8 cellular contexts compared by ENCODE assay signal in genomic region chr10:17229967-17230682, GRCh38. TPM values are rescaled to one million over a fixed set of nuclear protein-coding genes. Genes with fewer than 3 reads are reported as not detected.
DNase-seq lines count a peak whose midpoint lies in the region; ATAC-seq and TF ChIP-seq lines count a peak whose summit lies in the region.

No MANE protein-coding gene starts in this region.

- ATAC-seq in HG02870 (IDR thresholded peaks at IDR 0.05; ENCODE audit: unreplicated experiment) = peak; percentile 66

- H3K27me3 ChIP-seq in liver (ENCODE audit: control insufficient read depth in 4 of 4, insufficient read depth in 4 of 4, low read length in 3 of 4) = peaks cover 0 to 12% (median 4%) of the 10 kb centered on the region in 4 donors

- H3K9me3 ChIP-seq in liver (ENCODE audit: control insufficient read depth in 4 of 4, low read length in 3 of 4) = no peaks in the 10 kb centered on the region

- TF ChIP-seq CTCF in choroid plexus epithelial cell (conservative IDR thresholded peaks at IDR 0.05; ENCODE audit: low read depth, low read length) (no peak), liver (IDR thresholded peaks at IDR 0.05; ENCODE audit: low read depth, low read length, missing input control) (peak; percentile 15)

- H3K4me1 ChIP-seq in liver (ENCODE audit: control insufficient read depth in 4 of 4, insufficient read depth in 4 of 4, low read length in 3 of 4) = peaks cover 8 to 26% (median 16%) of the 10 kb centered on the region in 4 donors

- H3K9ac ChIP-seq in liver (ENCODE audit: low read depth in 1 of 2, low read length in 2 of 2) = peak overlapping the region; percentile 36 to 62

- WGBS in liver = 3% methylated on average over 43 of the region's 43 CpGs

- no peak for TF ChIP-seq RAD21 in liver (IDR thresholded peaks at IDR 0.05)

- H3K4me3 ChIP-seq in choroid plexus epithelial cell (ENCODE audit: low read depth, low read length) = peak overlapping the region; percentile 98
- peak overlapping the region; percentile 57 to 66 (median 66) for H3K4me3 ChIP-seq in liver (ENCODE audit: low read depth in 1 of 3, low read length in 3 of 3)

- H3K36me3 ChIP-seq in liver (ENCODE audit: control insufficient read depth in 4 of 4, insufficient read depth in 3 of 4, low read depth in 1 of 4, low read length in 3 of 4) = peaks cover 0 to 2% (median under 1%) of the 10 kb centered on the region in 4 donors

- DNase-seq in NCI-H2107 treated with DMSO at 0.1 percent for 48 hours (lab: John Stamatoyannopoulos, UW; ENCODE audit: unreplicated experiment) = peak; percentile 3
- no peak for DNase-seq in NCI-H2107 (lab: John Stamatoyannopoulos, UW)
- DNase-seq in NCI-H2081 (lab: John Stamatoyannopoulos, UW) = peak; percentile 71 to 75
- peak; percentile 85 for DNase-seq in activated CD4-positive, alpha-beta T cell treated with anti-CD3 and anti-CD28 coated beads for 1 hour
- DNase-seq in choroid plexus epithelial cell (ENCODE audit: low read depth) = peak; percentile 86
- peak; percentile 72 to 78 (median 74) for DNase-seq in stimulated activated CD4-positive, alpha-beta T cell treated with anti-CD3 and anti-CD28 coated beads, TNF-alpha, amount 100 ng/mL, for 4 hours (ENCODE audit: low read depth in 3 of 3)

- peak overlapping the region; percentile 83 to 96 for H3K27ac ChIP-seq in liver (ENCODE audit: low read depth in 1 of 2, low read length in 2 of 2)

TF ChIP-seq in liver, 16 proteins besides CTCF, POLR2A, EP300 and RAD21:
- TF ChIP-seq EGR1 (IDR thresholded peaks at IDR 0.05; ENCODE audit: low read depth in 2 of 2) (peak; percentile 62 to 70), REST (IDR thresholded peaks at IDR 0.05) (no peak)
TF ChIP-seq in liver: peak in this region for 1.

RNA-seq across cellular contexts. Expression of gene VIM, which starts 2.1 kb away (rescaled TPM):
- 100 to 1,000 TPM in 1 of 2 donors, 10 to 100 TPM in 1; 78.1 to 212 TPM for total RNA-seq in liver
- polyA plus RNA-seq in liver = 100 to 1,000 TPM in 1 of 2 donors, 10 to 100 TPM in 1; 42.5 to 123 TPM

RNA-seq across cellular contexts. Expression of gene TRDMT1, which starts 28.7 kb away (rescaled TPM):
- total RNA-seq in liver = 1 to 10 TPM; 1.7 to 2.4 TPM
- under 1 TPM; 0.38 to 0.43 TPM for polyA plus RNA-seq in liver
